22 cellular contexts compared by ENCODE assay signal in genomic region chr9:131193051-131193450, GRCh38.
A peak's percentile ranks its signal among the peaks of the same experiment; 100 is the strongest.
DNase-seq lines count a peak whose midpoint lies in the region; ATAC-seq and TF ChIP-seq lines count a peak whose summit lies in the region.
"Had no signal": no experiment of that assay in that cellular context is flagged by ENCODE, and none has a peak within 500 bp of the region (broad histone marks: within the 10 kb centered on the region; RNA-seq: fewer than 3 reads in every experiment).

No MANE protein-coding gene starts in this region.

- DNase-seq in CD4-positive, CD25-positive, alpha-beta regulatory T cell, result no peak
- DNase-seq in glutamatergic neuron (no peak), H7 (no peak)
- DNase-seq in activated CD4-positive, alpha-beta T cell treated with anti-CD3 and anti-CD28 coated beads, Interleukin-2, amount 10 ng/mL, durations not matched to agents 7 days and 5 days, result no peak
- DNase-seq: AML-193; CD4-positive, alpha-beta memory T cell; CD8-positive, alpha-beta memory T cell; COR-L47; DMS 273 treated with DMSO at 0.1 percent for 48 hours; DMS153; DMS53; DMS79; DND-41; EL; GDM1 had no signal

- 98% methylated on average over 2 of the region's 2 CpGs for WGBS in thymus

- TF ChIP-seq CTCF in glutamatergic neuron (IDR thresholded peaks at IDR 0.05; ENCODE audit: partially characterized antibody, unreplicated experiment), result no peak

- H3K9me3 Mint-ChIP-seq in CD4-positive, CD25-positive, alpha-beta regulatory T cell, result no peaks in the 10 kb centered on the region
- peaks cover 4% of the 10 kb centered on the region for H3K9me3 Mint-ChIP-seq in glutamatergic neuron (ENCODE audit: unreplicated experiment)
- no peaks in the 10 kb centered on the region for H3K9me3 Mint-ChIP-seq in activated CD4-positive, alpha-beta T cell treated with anti-CD3 and anti-CD28 coated beads, Interleukin-2, amount 10 ng/mL, durations not matched to agents 7 days and 5 days
- H3K9me3 Mint-ChIP-seq: CD4-positive, alpha-beta memory T cell; CD8-positive, alpha-beta memory T cell had no signal

- H3K27ac ChIP-seq in CD4-positive, CD25-positive, alpha-beta regulatory T cell (ENCODE audit: insufficient read depth, low read length, poor library complexity, severe bottlenecking), result peak overlapping the region; percentile 2
- peak overlapping the region; percentile 42 for H3K27ac ChIP-seq in thymus (ENCODE audit: low read depth)
- H3K27ac ChIP-seq: 22Rv1; A549; BLaER1 treated with 17β-estradiol and CSF1 and Interleukin-3, amounts not matched to agents 10 nM and 100 nM; C4-2B had no signal

- no peak for ATAC-seq in CD4-positive, CD25-positive, alpha-beta regulatory T cell (ENCODE audit: low read depth in 2 of 2)
- ATAC-seq: A549, GM12878 had no signal

- no peaks in the 10 kb centered on the region for H3K27me3 ChIP-seq in CD4-positive, CD25-positive, alpha-beta regulatory T cell (ENCODE audit: control insufficient read depth, insufficient read depth, low read length)
- H3K27me3 ChIP-seq in thymus (ENCODE audit: control insufficient read depth, insufficient read depth) (no peaks in the 10 kb centered on the region), H7 (ENCODE audit: control insufficient read depth, insufficient read depth, low read length) (no peaks in the 10 kb centered on the region)
- H3K27me3 ChIP-seq: BLaER1 treated with 17β-estradiol and CSF1 and Interleukin-3, amounts not matched to agents 10 nM and 100 nM had no signal

- no peaks in the 10 kb centered on the region for H3K4me1 ChIP-seq in CD4-positive, CD25-positive, alpha-beta regulatory T cell (ENCODE audit: control insufficient read depth, insufficient read depth, low read length, poor library complexity, severe bottlenecking)
- no peaks in the 10 kb centered on the region for H3K4me1 ChIP-seq in thymus (ENCODE audit: control insufficient read depth, insufficient read depth, low read length)
- H3K4me1 ChIP-seq: A549 had no signal

- peaks cover 0 to 14% (median 5%) of the 10 kb centered on the region in 4 donors for H3K4me1 Mint-ChIP-seq in CD4-positive, CD25-positive, alpha-beta regulatory T cell
- H3K4me1 Mint-ChIP-seq in glutamatergic neuron (ENCODE audit: low read depth, unreplicated experiment), result peaks cover 34% of the 10 kb centered on the region
- H3K4me1 Mint-ChIP-seq in activated CD4-positive, alpha-beta T cell treated with anti-CD3 and anti-CD28 coated beads, Interleukin-2, amount 10 ng/mL, durations not matched to agents 7 days and 5 days, result peaks cover 2% of the 10 kb centered on the region
- H3K4me1 Mint-ChIP-seq: B cell; CD4-positive, alpha-beta memory T cell had no signal

- no peaks in the 10 kb centered on the region for H3K27me3 Mint-ChIP-seq in CD4-positive, CD25-positive, alpha-beta regulatory T cell
- H3K27me3 Mint-ChIP-seq in glutamatergic neuron (ENCODE audit: unreplicated experiment), result peaks cover 2% of the 10 kb centered on the region
- no peaks in the 10 kb centered on the region for H3K27me3 Mint-ChIP-seq in activated CD4-positive, alpha-beta T cell treated with anti-CD3 and anti-CD28 coated beads, Interleukin-2, amount 10 ng/mL, durations not matched to agents 7 days and 5 days
- H3K27me3 Mint-ChIP-seq: B cell; CD4-positive, alpha-beta memory T cell; CD8-positive, alpha-beta memory T cell had no signal

- no peaks in the 10 kb centered on the region for H3K9me3 ChIP-seq in CD4-positive, CD25-positive, alpha-beta regulatory T cell (ENCODE audit: control insufficient read depth in 2 of 2, low read length in 2 of 2)
- no peaks in the 10 kb centered on the region for H3K9me3 ChIP-seq in thymus (ENCODE audit: control insufficient read depth)
- H3K9me3 ChIP-seq: A549; BLaER1 treated with 17β-estradiol and CSF1 and Interleukin-3, amounts not matched to agents 10 nM and 100 nM had no signal

- CTCF ChIA-PET in activated CD4-positive, alpha-beta T cell treated with anti-CD3 and anti-CD28 coated beads, Interleukin-2, amount 10 ng/mL, durations not matched to agents 7 days and 5 days (lab: Charles Lee), result interaction anchor here (0.6 to 0.8 kb wide), 2 partner anchors 12 kb away, joined by 3 to 4 read pairs; no protein-coding TSS in a partner anchor

- peaks cover 52% of the 10 kb centered on the region for H3K36me3 Mint-ChIP-seq in CD4-positive, CD25-positive, alpha-beta regulatory T cell
- H3K36me3 Mint-ChIP-seq in glutamatergic neuron (ENCODE audit: unreplicated experiment), result no peaks in the 10 kb centered on the region
- peaks cover 56% of the 10 kb centered on the region for H3K36me3 Mint-ChIP-seq in activated CD4-positive, alpha-beta T cell treated with anti-CD3 and anti-CD28 coated beads, Interleukin-2, amount 10 ng/mL, durations not matched to agents 7 days and 5 days (ENCODE audit: low read depth)

- POLR2A ChIA-PET in activated CD4-positive, alpha-beta T cell treated with anti-CD3 and anti-CD28 coated beads, Interleukin-2, amount 10 ng/mL, durations not matched to agents 7 days and 5 days (lab: Charles Lee), result no interaction called here

- H3K4me3 Mint-ChIP-seq in CD4-positive, CD25-positive, alpha-beta regulatory T cell, result no peak overlapping the region
- H3K4me3 Mint-ChIP-seq in glutamatergic neuron (ENCODE audit: unreplicated experiment), result no peak overlapping the region
- no peak overlapping the region for H3K4me3 Mint-ChIP-seq in activated CD4-positive, alpha-beta T cell treated with anti-CD3 and anti-CD28 coated beads, Interleukin-2, amount 10 ng/mL, durations not matched to agents 7 days and 5 days
- H3K4me3 Mint-ChIP-seq: B cell; CD4-positive, alpha-beta memory T cell; CD8-positive, alpha-beta memory T cell had no signal

- no peak overlapping the region for H3K4me3 ChIP-seq in CD4-positive, CD25-positive, alpha-beta regulatory T cell (ENCODE audit: low read depth, low read length)
- H3K4me3 ChIP-seq in thymus (ENCODE audit: low read length), result no peak overlapping the region
- H3K4me3 ChIP-seq in H7 (ENCODE audit: insufficient read depth, low read depth, low read length), result no peak overlapping the region
- H3K4me3 ChIP-seq: A549; BLaER1 treated with 17β-estradiol and CSF1 and Interleukin-3, amounts not matched to agents 10 nM and 100 nM; GM12878 had no signal

- H3K27ac Mint-ChIP-seq in CD4-positive, CD25-positive, alpha-beta regulatory T cell, result no peak overlapping the region
- H3K27ac Mint-ChIP-seq in glutamatergic neuron (ENCODE audit: unreplicated experiment), result peak overlapping the region; percentile 73
- no peak overlapping the region for H3K27ac Mint-ChIP-seq in activated CD4-positive, alpha-beta T cell treated with anti-CD3 and anti-CD28 coated beads, Interleukin-2, amount 10 ng/mL, durations not matched to agents 7 days and 5 days
- H3K27ac Mint-ChIP-seq: B cell; CD4-positive, alpha-beta memory T cell had no signal

- H3K36me3 ChIP-seq in CD4-positive, CD25-positive, alpha-beta regulatory T cell (ENCODE audit: control insufficient read depth, insufficient read depth, low read length), result peaks cover 69% of the 10 kb centered on the region
- peaks cover 62% of the 10 kb centered on the region for H3K36me3 ChIP-seq in thymus (ENCODE audit: control insufficient read depth, insufficient read depth)
- H3K36me3 ChIP-seq in H7 (replicated peaks; ENCODE audit: control insufficient read depth, insufficient read depth, low read length), result peaks cover 17% of the 10 kb centered on the region
